20 cellular contexts compared by ENCODE assay signal in the genomic region with DNA sequence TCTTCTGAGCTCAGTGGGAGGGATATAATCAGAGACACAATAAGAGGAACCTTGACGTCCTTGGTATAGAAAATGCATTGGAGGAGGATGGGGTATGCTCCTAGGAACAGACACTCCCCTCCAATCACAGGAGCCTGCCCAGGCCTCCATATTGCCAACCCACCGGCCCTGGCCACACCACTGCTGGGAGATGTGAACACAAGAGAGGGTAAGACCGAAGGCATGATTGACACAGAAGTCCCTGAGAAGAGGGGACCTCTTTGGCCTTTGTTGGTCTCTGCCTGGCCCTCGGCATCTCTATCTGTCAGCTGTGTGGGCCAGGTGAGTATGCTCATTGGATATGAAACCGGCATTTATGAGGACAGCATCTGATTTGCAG.
DNase-seq lines count a peak whose midpoint lies in the region; ATAC-seq, FAIRE-seq and TF ChIP-seq lines count a peak whose summit lies in the region.
"Had no signal": no experiment of that assay in that cellular context is flagged by ENCODE, and none has a peak within 500 bp of the region (broad histone marks: within the 10 kb centered on the region; RNA-seq: fewer than 3 reads in every experiment).

No MANE protein-coding gene starts in this region.

- H3K9me3 Mint-ChIP-seq in activated naive CD4-positive, alpha-beta T cell treated with anti-CD3 and anti-CD28 coated beads, Interleukin-2, amount 10 ng/mL, durations not matched to agents 7 days and 5 days, result no peaks in the 10 kb centered on the region
- H3K9me3 Mint-ChIP-seq in nephron progenitor cell, result no peaks in the 10 kb centered on the region
- H3K9me3 Mint-ChIP-seq in activated T-cell treated with anti-CD3 and anti-CD28 coated beads, Interleukin-2, amount 50 U/mL, for 72 hours, result no peaks in the 10 kb centered on the region
- H3K9me3 Mint-ChIP-seq: CD4-positive, CD25-positive, alpha-beta regulatory T cell had no signal

- H3K36me3 ChIP-seq in bronchial epithelial cell (ENCODE audit: control insufficient read depth, insufficient read depth, low read length), result no peaks in the 10 kb centered on the region
- H3K36me3 ChIP-seq in upper lobe of right lung, result no peaks in the 10 kb centered on the region
- peaks cover 0 to 94% (median 22%) of the 10 kb centered on the region in 6 donors for H3K36me3 ChIP-seq in spleen
- H3K36me3 ChIP-seq: HAP-1 had no signal

- no peaks in the 10 kb centered on the region for H3K9me3 ChIP-seq in upper lobe of right lung
- H3K9me3 ChIP-seq in spleen, result no peaks in the 10 kb centered on the region
- H3K9me3 ChIP-seq: HAP-1 had no signal

- no peak for TF ChIP-seq CTCF in bronchial epithelial cell (IDR thresholded peaks at IDR 0.05; ENCODE audit: insufficient read depth, low read length, severe bottlenecking)
- no peak for TF ChIP-seq CTCF in nephron progenitor cell (IDR thresholded peaks at IDR 0.05)
- TF ChIP-seq CTCF in upper lobe of right lung (IDR thresholded peaks at IDR 0.05), result no peak
- no peak for TF ChIP-seq CTCF in spleen (IDR thresholded peaks at IDR 0.05 in 8 of 11, conservative IDR thresholded peaks at IDR 0.05 in 3 of 11)

- H3K27me3 Mint-ChIP-seq in activated naive CD4-positive, alpha-beta T cell treated with anti-CD3 and anti-CD28 coated beads, Interleukin-2, amount 10 ng/mL, durations not matched to agents 7 days and 5 days, result no peaks in the 10 kb centered on the region
- H3K27me3 Mint-ChIP-seq in nephron progenitor cell (ENCODE audit: low read depth, poor library complexity), result peaks cover 8% of the 10 kb centered on the region
- H3K27me3 Mint-ChIP-seq in activated T-cell treated with anti-CD3 and anti-CD28 coated beads, Interleukin-2, amount 50 U/mL, for 72 hours (ENCODE audit: low read depth), result no peaks in the 10 kb centered on the region
- H3K27me3 Mint-ChIP-seq: CD4-positive, CD25-positive, alpha-beta regulatory T cell had no signal

- 83 to 97% (median 91%) methylated on average over 5 of the region's 5 CpGs for WGBS in spleen, 5 donors

- H3K4me1 Mint-ChIP-seq in activated naive CD4-positive, alpha-beta T cell treated with anti-CD3 and anti-CD28 coated beads, Interleukin-2, amount 10 ng/mL, durations not matched to agents 7 days and 5 days, result no peaks in the 10 kb centered on the region
- H3K4me1 Mint-ChIP-seq in nephron progenitor cell, result peaks cover 82% of the 10 kb centered on the region
- no peaks in the 10 kb centered on the region for H3K4me1 Mint-ChIP-seq in activated T-cell treated with anti-CD3 and anti-CD28 coated beads, Interleukin-2, amount 50 U/mL, for 72 hours (ENCODE audit: low read depth)

- no peak overlapping the region for H3K4me3 Mint-ChIP-seq in activated naive CD4-positive, alpha-beta T cell treated with anti-CD3 and anti-CD28 coated beads, Interleukin-2, amount 10 ng/mL, durations not matched to agents 7 days and 5 days
- no peak overlapping the region for H3K4me3 Mint-ChIP-seq in nephron progenitor cell
- H3K4me3 Mint-ChIP-seq in activated T-cell treated with anti-CD3 and anti-CD28 coated beads, Interleukin-2, amount 50 U/mL, for 72 hours, result no peak overlapping the region
- H3K4me3 Mint-ChIP-seq: CD4-positive, CD25-positive, alpha-beta regulatory T cell had no signal

- H3K4me1 ChIP-seq in upper lobe of right lung (no peaks in the 10 kb centered on the region), spleen (no peaks in the 10 kb centered on the region)
- H3K4me1 ChIP-seq: HAP-1 had no signal

- TF ChIP-seq POLR2A in spleen (IDR thresholded peaks at IDR 0.05), result no peak

- FAIRE-seq in bronchial epithelial cell (lab: Jason Lieb, UNC), result peak; percentile 86

- no peak overlapping the region for H3K4me3 ChIP-seq in bronchial epithelial cell (ENCODE audit: low read depth, low read length)
- H3K4me3 ChIP-seq in upper lobe of right lung, result no peak overlapping the region
- H3K4me3 ChIP-seq in spleen, result no peak overlapping the region
- H3K4me3 ChIP-seq: HAP-1 had no signal

- intact Hi-C loops in upper lobe of right lung (cut with DNase I) (no loop called here), spleen (cut with DNase I; ENCODE audit: low total_unique reads) (no loop called here)

- H3K27me3 ChIP-seq in bronchial epithelial cell (ENCODE audit: control insufficient read depth, insufficient read depth, low read length) (no peaks in the 10 kb centered on the region), upper lobe of right lung (no peaks in the 10 kb centered on the region), spleen (replicated peaks in 1 of 7) (no peaks in the 10 kb centered on the region)

- H3K27ac ChIP-seq in upper lobe of right lung (no peak overlapping the region), spleen (no peak overlapping the region)
- H3K27ac ChIP-seq: KMS-11, RWPE1 had no signal

- CTCF ChIA-PET in activated naive CD4-positive, alpha-beta T cell treated with anti-CD3 and anti-CD28 coated beads, Interleukin-2, amount 10 ng/mL, durations not matched to agents 7 days and 5 days (lab: Charles Lee), result no interaction called here

- no peak for ATAC-seq in upper lobe of right lung
- ATAC-seq in HG03175 (IDR thresholded peaks at IDR 0.05; ENCODE audit: unreplicated experiment), result no peak
- ATAC-seq in activated T-cell treated with anti-CD3 and anti-CD28 coated beads, Interleukin-2, amount 50 U/mL, for 72 hours (replicated peaks in 1 of 2), result no peak

- H3K36me3 Mint-ChIP-seq in activated naive CD4-positive, alpha-beta T cell treated with anti-CD3 and anti-CD28 coated beads, Interleukin-2, amount 10 ng/mL, durations not matched to agents 7 days and 5 days, result no peaks in the 10 kb centered on the region
- peaks cover 4% of the 10 kb centered on the region for H3K36me3 Mint-ChIP-seq in nephron progenitor cell (ENCODE audit: low read depth)
- H3K36me3 Mint-ChIP-seq in activated T-cell treated with anti-CD3 and anti-CD28 coated beads, Interleukin-2, amount 50 U/mL, for 72 hours (ENCODE audit: insufficient read depth in 2 of 2), result no peaks in the 10 kb centered on the region

- DNase-seq in activated naive CD4-positive, alpha-beta T cell treated with anti-CD3 and anti-CD28 coated beads, Interleukin-2, amount 10 ng/mL, durations not matched to agents 7 days and 5 days, result peak; percentile 0
- DNase-seq in activated naive CD4-positive, alpha-beta T cell (lab: John Stamatoyannopoulos, UW), result no peak
- DNase-seq in bronchial epithelial cell (ENCODE audit: low read depth), result no peak
- DNase-seq in nephron progenitor cell, result no peak
- peak; percentile 17 for DNase-seq in upper lobe of right lung
- DNase-seq in spleen, result no peak
- DNase-seq in activated T-cell treated with anti-CD3 and anti-CD28 coated beads, Interleukin-2, amount 50 U/mL, for 72 hours, result no peak
- DNase-seq: CD4-positive, CD25-positive, alpha-beta regulatory T cell; DMS153; IMR-90; MM.1S; NCI-H1694; NCI-H2029 treated with DMSO at 0.1 percent for 48 hours; NCI-H2227 treated with DMSO at 0.1 percent for 48 hours; NCI-H526 treated with DMSO at 0.1 percent for 48 hours; SHP77 had no signal

- H3K27ac Mint-ChIP-seq in activated naive CD4-positive, alpha-beta T cell treated with anti-CD3 and anti-CD28 coated beads, Interleukin-2, amount 10 ng/mL, durations not matched to agents 7 days and 5 days, result no peak overlapping the region
- peak overlapping the region; percentile 74 for H3K27ac Mint-ChIP-seq in nephron progenitor cell
- H3K27ac Mint-ChIP-seq in activated T-cell treated with anti-CD3 and anti-CD28 coated beads, Interleukin-2, amount 50 U/mL, for 72 hours, result no peak overlapping the region
- H3K27ac Mint-ChIP-seq: CD4-positive, CD25-positive, alpha-beta regulatory T cell had no signal

Comparison
In these comparisons a context has a peak if more than half of its experiments do, and no peak if none do; other contexts are left out.
1. DNase-seq: peak in activated naive CD4-positive, alpha-beta T cell treated with anti-CD3 and anti-CD28 coated beads, Interleukin-2, amount 10 ng/mL, durations not matched to agents 7 days and 5 days (single experiment) and upper lobe of right lung (single experiment); none in activated naive CD4-positive, alpha-beta T cell (0 of 4), bronchial epithelial cell (single experiment), nephron progenitor cell (single experiment), spleen (single experiment) and activated T-cell treated with anti-CD3 and anti-CD28 coated beads, Interleukin-2, amount 50 U/mL, for 72 hours (0 of 2).